25 cellular contexts compared by ENCODE assay signal in the genomic region with DNA sequence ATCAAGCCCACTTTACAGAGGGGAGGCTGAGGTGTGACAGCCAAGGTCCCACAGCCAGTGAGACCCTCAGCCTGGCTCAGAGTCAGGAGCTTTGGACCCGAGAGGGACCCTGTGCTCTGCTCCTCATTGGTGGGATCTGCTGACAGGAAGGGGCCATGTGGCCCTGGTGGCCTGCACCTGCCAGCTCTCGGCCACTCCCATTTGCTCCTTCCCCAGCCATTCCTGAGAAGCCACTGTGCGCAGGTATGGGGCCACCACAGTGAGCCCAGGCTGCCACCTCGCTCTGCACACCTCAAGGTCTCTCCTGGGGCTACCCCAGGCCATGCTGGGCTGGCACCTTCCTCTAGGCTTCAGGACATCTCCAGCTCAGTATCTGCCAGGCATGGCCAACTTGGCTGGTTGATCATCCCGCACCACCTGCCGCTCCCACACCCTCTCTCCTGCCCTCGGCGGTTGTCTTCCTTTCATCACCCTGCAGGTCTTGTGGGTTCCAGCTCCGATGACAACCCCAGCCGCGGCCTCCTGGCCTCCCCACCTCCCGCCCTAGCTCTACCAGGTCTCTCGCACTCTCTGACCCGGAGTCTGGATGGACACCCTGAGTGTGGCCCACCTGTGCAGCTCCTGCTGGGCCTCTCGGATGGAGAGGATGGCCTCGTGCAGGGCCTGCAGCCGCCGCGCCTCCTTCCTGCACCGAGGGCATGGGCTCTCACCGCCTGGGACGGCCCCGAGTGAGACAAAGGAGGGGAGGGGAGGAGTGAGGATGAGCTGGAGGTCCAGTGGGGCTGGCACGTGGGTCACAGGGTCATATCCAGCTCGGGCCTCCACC. TPM values are rescaled to one million over a fixed set of nuclear protein-coding genes. Genes with fewer than 3 reads are reported as not detected.
DNase-seq lines count a peak whose midpoint lies in the region; ATAC-seq and TF ChIP-seq lines count a peak whose summit lies in the region.
"Had no signal": no experiment of that assay in that cellular context is flagged by ENCODE, and none has a peak within 500 bp of the region (broad histone marks: within the 10 kb centered on the region; RNA-seq: fewer than 3 reads in every experiment).

No MANE protein-coding gene starts in this region.

- peaks cover 0 to 8% of the 10 kb centered on the region in 2 donors for H3K27me3 Mint-ChIP-seq in T-cell

- TF ChIP-seq CTCF in right atrium auricular region (IDR thresholded peaks at IDR 0.05) (no peak), RWPE1 (conservative IDR thresholded peaks at IDR 0.05; ENCODE audit: low read depth) (no peak), suprapubic skin (IDR thresholded peaks at IDR 0.05) (no peak)

- intact Hi-C loops in Right ventricle myocardium superior (cut with DNase I): loop anchor here (5.0 kb wide), 1 partner anchor 37 kb away; no protein-coding TSS in a partner anchor

- peak overlapping the region; percentile 78 for H2AK5ac ChIP-seq in mesenchymal stem cell (ENCODE audit: low read length, severe bottlenecking)

- no peak overlapping the region for H3K27ac Mint-ChIP-seq in T-cell
- H3K27ac Mint-ChIP-seq: B cell, H9 had no signal

- H3K4me2 ChIP-seq in mesenchymal stem cell (ENCODE audit: low read length, poor library complexity, severe bottlenecking): no peak overlapping the region

- CTCF ChIA-PET in RWPE1 (lab: Yijun Ruan, JAX) (interaction anchor here (0.6 to 1.6 kb wide), 4 partner anchors 52 to 128 kb away, joined by 3 to 8 read pairs (median 7); no protein-coding TSS in a partner anchor), T-cell (lab: Charles Lee) (interaction anchor here (0.6 to 0.9 kb wide), 2 partner anchors 97 to 556 kb away, joined by 3 read pairs; a partner anchor contains a TSS)

- no peak overlapping the region for H3K4ac ChIP-seq in mesenchymal stem cell (ENCODE audit: low read depth in 1 of 2, low read length in 2 of 2)

- no peak overlapping the region for H3K23ac ChIP-seq in mesenchymal stem cell (ENCODE audit: low read length in 2 of 2)

- H3K9me3 ChIP-seq in right atrium auricular region (no peaks in the 10 kb centered on the region), mesenchymal stem cell (ENCODE audit: control insufficient read depth, low read length) (no peaks in the 10 kb centered on the region), suprapubic skin (no peaks in the 10 kb centered on the region)

- H3K4me1 ChIP-seq in right atrium auricular region (no peaks in the 10 kb centered on the region), mesenchymal stem cell (ENCODE audit: control insufficient read depth, insufficient read depth, low read depth, low read length) (peaks cover 36% of the 10 kb centered on the region), suprapubic skin (peaks cover 3% of the 10 kb centered on the region)

- H3K4me1 Mint-ChIP-seq in T-cell: peaks cover 0 to 1% (median 0%) of the 10 kb centered on the region in 3 donors
- H3K4me1 Mint-ChIP-seq: B cell had no signal

- no peak overlapping the region for H3K4me3 Mint-ChIP-seq in T-cell
- H3K4me3 Mint-ChIP-seq: B cell, H9 had no signal

- 90% methylated on average over 25 of the region's 25 CpGs for WGBS in mesenchymal stem cell
- 91% methylated on average over 22 of the region's 25 CpGs for WGBS in suprapubic skin

- no peak for TF ChIP-seq EP300 in suprapubic skin (IDR thresholded peaks at IDR 0.05)

- H3K36me3 ChIP-seq in right atrium auricular region (peaks cover 7% of the 10 kb centered on the region), mesenchymal stem cell (ENCODE audit: control insufficient read depth in 1 of 2, insufficient read depth in 2 of 2, low read depth in 1 of 2, low read length in 2 of 2) (peaks cover 29 to 67% of the 10 kb centered on the region in 2 experiments), suprapubic skin (peaks cover 55% of the 10 kb centered on the region)

- H2BK120ac ChIP-seq in mesenchymal stem cell (ENCODE audit: low read depth, low read length): no peak overlapping the region

- H3K27ac ChIP-seq in right atrium auricular region (no peak overlapping the region), RWPE1 (peak overlapping the region; percentile 34), mesenchymal stem cell (ENCODE audit: low read length, poor library complexity, severe bottlenecking) (no peak overlapping the region), suprapubic skin (no peak overlapping the region)
- H3K27ac ChIP-seq: HL-60 had no signal

- H3K9ac ChIP-seq in mesenchymal stem cell (ENCODE audit: low read length): no peak overlapping the region

- DNase-seq in Right ventricle myocardium superior (peak; percentile 30), right atrium auricular region (ENCODE audit: low spot score) (no peak), RWPE1 (ENCODE audit: low spot score) (no peak), mesenchymal stem cell (no peak), suprapubic skin (ENCODE audit: low spot score in 2 of 2) (peak; percentile 59 to 76), T-cell (no peak)
- no peak for DNase-seq in effector CD8-positive, alpha-beta T cell (lab: John Stamatoyannopoulos, UW)
- DNase-seq: 8988T; COR-L47; DMS 273 treated with DMSO at 0.1 percent for 48 hours; H9; IMR-90; Karpas-422; NCI-H1048; NCI-H146; NCI-H2081; NCI-H2171 treated with DMSO at 0.1 percent for 48 hours; NCI-H446; NCI-H526 treated with DMSO at 0.1 percent for 48 hours; NK-92 treated with Interleukin-12 subunit alpha and Interleukin-12 subunit beta, amount 100 ng/mL, for 24 hours; SIG-M5 had no signal

- H4K91ac ChIP-seq in mesenchymal stem cell (ENCODE audit: low read length): no peak overlapping the region

- ATAC-seq in Right ventricle myocardium superior (ENCODE audit: poor library complexity) (no peak), HG03342 (IDR thresholded peaks at IDR 0.05; ENCODE audit: unreplicated experiment) (no peak), T-cell (replicated peaks in 1 of 4) (no peak)
- ATAC-seq: SK-N-SH treated with all-trans-retinoic acid at 6 μM for 48 hours had no signal

- no peak for TF ChIP-seq POLR2A in suprapubic skin (IDR thresholded peaks at IDR 0.05)

- H3K4me3 ChIP-seq in right atrium auricular region: no peak overlapping the region
- no peak overlapping the region for H3K4me3 ChIP-seq in mesenchymal stem cell (ENCODE audit: insufficient read depth in 1 of 2, low read depth in 1 of 2, low read length in 2 of 2)
- H3K4me3 ChIP-seq in suprapubic skin: no peak overlapping the region

- H3K18ac ChIP-seq in mesenchymal stem cell (ENCODE audit: low read depth in 1 of 2, low read length in 2 of 2): no peak overlapping the region

- H3K79me1 ChIP-seq in mesenchymal stem cell (replicated peaks; ENCODE audit: low read length, poor library complexity, severe bottlenecking): no peaks in the 10 kb centered on the region

- no peak overlapping the region for H2BK15ac ChIP-seq in mesenchymal stem cell (ENCODE audit: low read depth, poor library complexity, severe bottlenecking)

- H2BK5ac ChIP-seq in mesenchymal stem cell (ENCODE audit: low read depth, low read length, poor library complexity, severe bottlenecking): no peak overlapping the region

- H2AFZ ChIP-seq in mesenchymal stem cell (ENCODE audit: low read depth, low read length): no peak overlapping the region

- H3K27me3 ChIP-seq in right atrium auricular region: no peaks in the 10 kb centered on the region
- H3K27me3 ChIP-seq in mesenchymal stem cell (ENCODE audit: control insufficient read depth in 1 of 2, insufficient read depth in 1 of 2, low read length in 2 of 2): peaks cover under 1 to 6% of the 10 kb centered on the region in 2 experiments
- no peaks in the 10 kb centered on the region for H3K27me3 ChIP-seq in suprapubic skin

- no peaks in the 10 kb centered on the region for H3K9me3 Mint-ChIP-seq in T-cell
- H3K9me3 Mint-ChIP-seq: H9 had no signal

- H2BK12ac ChIP-seq in mesenchymal stem cell (ENCODE audit: low read length in 2 of 2): no peak overlapping the region

- H3K14ac ChIP-seq in mesenchymal stem cell (ENCODE audit: low read length in 2 of 2): no peak overlapping the region

- no peaks in the 10 kb centered on the region for H3K36me3 Mint-ChIP-seq in T-cell

- no peak overlapping the region for H4K8ac ChIP-seq in mesenchymal stem cell (ENCODE audit: low read length)

- POLR2A ChIA-PET in RWPE1 (lab: Yijun Ruan, JAX; ENCODE audit: low non-redundant PET) (no interaction called here), T-cell (lab: Charles Lee) (no interaction called here)

RNA-seq across cellular contexts. Expression of a gene that starts 32.2 kb away (rescaled TPM):
- total RNA-seq in Right ventricle myocardium superior (12.8 TPM), right atrium auricular region (10 to 100 TPM; 12.2 to 15.3 TPM), suprapubic skin (10 to 100 TPM; 38.1 to 66.5 (median 40.9) TPM), T-cell (100 to 1,000 TPM in 3 of 5 donors, 10 to 100 TPM in 2; 45.3 to 113 (median 109) TPM)
- polyA plus RNA-seq in mesenchymal stem cell (2013, experiment 1 of 2): 70.6 TPM
- polyA plus RNA-seq in mesenchymal stem cell (2013, experiment 2 of 2): 69.9 TPM

Comparison
In these comparisons a context has a peak if more than half of its experiments do, and no peak if none do; other contexts are left out.
1. DNase-seq: peak in Right ventricle myocardium superior (single experiment) and suprapubic skin (2 of 2); none in right atrium auricular region (single experiment), RWPE1 (single experiment), mesenchymal stem cell (single experiment), T-cell (0 of 34) and effector CD8-positive, alpha-beta T cell (single experiment).